ENCODE assay signal across 25 cellular contexts in genomic region chr6:3965071-3965718, GRCh38.
DNase-seq lines count a peak whose midpoint lies in the region; ATAC-seq, FAIRE-seq and TF ChIP-seq lines count a peak whose summit lies in the region.
"Had no signal": no experiment of that assay in that cellular context is flagged by ENCODE, and none has a peak within 500 bp of the region (broad histone marks: within the 10 kb centered on the region; RNA-seq: fewer than 3 reads in every experiment).

No MANE protein-coding gene starts in this region.

- no peaks in the 10 kb centered on the region for H3K79me1 ChIP-seq in mesenchymal stem cell (replicated peaks; ENCODE audit: low read length, poor library complexity, severe bottlenecking)

- no peak overlapping the region for H2BK12ac ChIP-seq in mesenchymal stem cell (ENCODE audit: low read length in 2 of 2)

- DNase-seq in EH (ENCODE audit: low read depth) = peak; percentile 61
- DNase-seq in OCI-M1 (lab: John Stamatoyannopoulos, UW) = peak; percentile 13
- DNase-seq in bronchial epithelial cell (ENCODE audit: low read depth) = peak; percentile 20
- no peak for DNase-seq in mesenchymal stem cell
- no peak for DNase-seq in CD14-positive monocyte (ENCODE audit: low spot score)
- DNase-seq in WTC11 (ENCODE audit: low spot score) = no peak
- no peak for DNase-seq in stimulated activated CD4-positive, alpha-beta T cell treated with anti-CD3 and anti-CD28 coated beads, Interleukin-15, amount 100 ng/mL, for 24 hours
- DNase-seq in activated gamma-delta T cell (lab: John Stamatoyannopoulos, UW) = no peak
- DNase-seq: activated CD4-positive, alpha-beta T cell treated with anti-CD3 and anti-CD28 coated beads, Interleukin-2, amount 50 U/mL, for 48 hours; activated naive CD8-positive, alpha-beta T cell treated with anti-CD3 and anti-CD28 coated beads, Interleukin-2, amount 10 ng/mL, durations not matched to agents 7 days and 5 days; body of pancreas; COR-L47; DMS79 treated with DMSO at 0.1 percent for 48 hours; effector memory CD8-positive, alpha-beta T cell; head of caudate nucleus; NCI-H1417 treated with DMSO at 0.1 percent for 48 hours; NCI-H69; nucleus accumbens; spleen; stimulated activated CD4-positive, alpha-beta T cell treated with anti-CD3 and anti-CD28 coated beads, Interleukin-4, amount 100 ng/mL, for 24 hours; stimulated activated naive CD8-positive, alpha-beta T cell treated with anti-CD3 and anti-CD28 coated beads, Interleukin-15, Interleukin-2, amounts not matched to agents 100 U/mL and 50 U/mL, for 24 hours; T-helper 17 cell; WERI-Rb-1 had no signal

- no peak overlapping the region for H3K9ac ChIP-seq in mesenchymal stem cell (ENCODE audit: low read length)

- no peak overlapping the region for H3K27ac ChIP-seq in mesenchymal stem cell (ENCODE audit: low read length, poor library complexity, severe bottlenecking)
- H3K27ac ChIP-seq: body of pancreas, right atrium auricular region, spleen, WERI-Rb-1 had no signal

- H3K9me3 ChIP-seq in mesenchymal stem cell (ENCODE audit: control insufficient read depth, low read length) = no peaks in the 10 kb centered on the region
- H3K9me3 ChIP-seq: body of pancreas, right atrium auricular region, spleen had no signal

- H3K4me1 ChIP-seq in mesenchymal stem cell (ENCODE audit: control insufficient read depth, insufficient read depth, low read depth, low read length) = peaks cover 9% of the 10 kb centered on the region
- H3K4me1 ChIP-seq: body of pancreas, right atrium auricular region, spleen had no signal

- POLR2A ChIA-PET in WTC11 (lab: Charles Lee) = no interaction called here

- ATAC-seq in WTC11 = no peak
- ATAC-seq: body of pancreas; effector memory CD8-positive, alpha-beta T cell; stimulated activated naive CD8-positive, alpha-beta T cell treated with anti-CD3 and anti-CD28 coated beads, Interleukin-15, Interleukin-2, amounts not matched to agents 100 U/mL and 50 U/mL, for 24 hours; T-helper 17 cell had no signal

- no peak overlapping the region for H2BK5ac ChIP-seq in mesenchymal stem cell (ENCODE audit: low read depth, low read length, poor library complexity, severe bottlenecking)

- H3K27ac Mint-ChIP-seq in CD14-positive monocyte (no peak overlapping the region), WTC11 (no peak overlapping the region)
- H3K27ac Mint-ChIP-seq: activated naive CD8-positive, alpha-beta T cell treated with anti-CD3 and anti-CD28 coated beads, Interleukin-2, amount 10 ng/mL, durations not matched to agents 7 days and 5 days; effector memory CD8-positive, alpha-beta T cell; memory B cell; T-helper 17 cell had no signal

- no peak overlapping the region for H2AFZ ChIP-seq in mesenchymal stem cell (ENCODE audit: low read depth, low read length)

- intact Hi-C loops in CD14-positive monocyte (cut with micrococcal nuclease) = no loop called here

- H2BK120ac ChIP-seq in mesenchymal stem cell (ENCODE audit: low read depth, low read length) = no peak overlapping the region

- peak overlapping the region; percentile 33 for H3K4me2 ChIP-seq in mesenchymal stem cell (ENCODE audit: low read length, poor library complexity, severe bottlenecking)

- no peaks in the 10 kb centered on the region for H3K36me3 Mint-ChIP-seq in CD14-positive monocyte
- H3K36me3 Mint-ChIP-seq in WTC11 = no peaks in the 10 kb centered on the region
- H3K36me3 Mint-ChIP-seq: activated naive CD8-positive, alpha-beta T cell treated with anti-CD3 and anti-CD28 coated beads, Interleukin-2, amount 10 ng/mL, durations not matched to agents 7 days and 5 days had no signal

- H3K18ac ChIP-seq in mesenchymal stem cell (ENCODE audit: low read depth in 1 of 2, low read length in 2 of 2) = no peak overlapping the region

- no peak overlapping the region for H4K8ac ChIP-seq in mesenchymal stem cell (ENCODE audit: low read length)

- H3K27me3 ChIP-seq in bronchial epithelial cell (ENCODE audit: control insufficient read depth, insufficient read depth, low read length) = no peaks in the 10 kb centered on the region
- H3K27me3 ChIP-seq in mesenchymal stem cell (ENCODE audit: control insufficient read depth in 1 of 2, insufficient read depth in 1 of 2, low read length in 2 of 2) = no peaks in the 10 kb centered on the region
- H3K27me3 ChIP-seq: body of pancreas, right atrium auricular region, spleen had no signal

- H3K36me3 ChIP-seq in bronchial epithelial cell (ENCODE audit: control insufficient read depth, insufficient read depth, low read length) = no peaks in the 10 kb centered on the region
- H3K36me3 ChIP-seq in mesenchymal stem cell (ENCODE audit: control insufficient read depth in 1 of 2, insufficient read depth in 2 of 2, low read depth in 1 of 2, low read length in 2 of 2) = no peaks in the 10 kb centered on the region
- H3K36me3 ChIP-seq: right atrium auricular region, spleen, WERI-Rb-1 had no signal

- CTCF ChIA-PET in WTC11 (lab: Charles Lee) = no interaction called here

- H3K9me3 Mint-ChIP-seq in CD14-positive monocyte = peaks cover 0 to 10% (median 3%) of the 10 kb centered on the region in 7 donors
- no peaks in the 10 kb centered on the region for H3K9me3 Mint-ChIP-seq in WTC11
- H3K9me3 Mint-ChIP-seq: activated naive CD8-positive, alpha-beta T cell treated with anti-CD3 and anti-CD28 coated beads, Interleukin-2, amount 10 ng/mL, durations not matched to agents 7 days and 5 days; effector memory CD8-positive, alpha-beta T cell; memory B cell had no signal

- H3K4me3 Mint-ChIP-seq in CD14-positive monocyte = no peak overlapping the region
- H3K4me3 Mint-ChIP-seq in WTC11 = no peak overlapping the region
- H3K4me3 Mint-ChIP-seq: activated naive CD8-positive, alpha-beta T cell treated with anti-CD3 and anti-CD28 coated beads, Interleukin-2, amount 10 ng/mL, durations not matched to agents 7 days and 5 days; effector memory CD8-positive, alpha-beta T cell; memory B cell; T-helper 17 cell had no signal

- H3K27me3 Mint-ChIP-seq in CD14-positive monocyte (ENCODE audit: low read depth in 3 of 3) (peaks cover 0 to 3% (median 3%) of the 10 kb centered on the region in 3 donors), WTC11 (ENCODE audit: low read depth) (no peaks in the 10 kb centered on the region; the same call in 1 of the 2 replicates)
- H3K27me3 Mint-ChIP-seq: activated naive CD8-positive, alpha-beta T cell treated with anti-CD3 and anti-CD28 coated beads, Interleukin-2, amount 10 ng/mL, durations not matched to agents 7 days and 5 days had no signal

- H3K4me3 ChIP-seq in bronchial epithelial cell (ENCODE audit: low read depth, low read length) (no peak overlapping the region), mesenchymal stem cell (ENCODE audit: insufficient read depth in 1 of 2, low read depth in 1 of 2, low read length in 2 of 2) (no peak overlapping the region)
- H3K4me3 ChIP-seq: body of pancreas, right atrium auricular region, spleen had no signal

- no peak overlapping the region for H3K4ac ChIP-seq in mesenchymal stem cell (ENCODE audit: low read depth in 1 of 2, low read length in 2 of 2)

- FAIRE-seq in bronchial epithelial cell (lab: Jason Lieb, UNC) = no peak

- no peak overlapping the region for H3K23ac ChIP-seq in mesenchymal stem cell (ENCODE audit: low read length in 2 of 2)

- H3K14ac ChIP-seq in mesenchymal stem cell (ENCODE audit: low read length in 2 of 2) = no peak overlapping the region

- H3K4me1 Mint-ChIP-seq in CD14-positive monocyte (no peaks in the 10 kb centered on the region), WTC11 (no peaks in the 10 kb centered on the region)
- H3K4me1 Mint-ChIP-seq: activated naive CD8-positive, alpha-beta T cell treated with anti-CD3 and anti-CD28 coated beads, Interleukin-2, amount 10 ng/mL, durations not matched to agents 7 days and 5 days had no signal

- no peak for TF ChIP-seq CTCF in bronchial epithelial cell (IDR thresholded peaks at IDR 0.05; ENCODE audit: insufficient read depth, low read length, severe bottlenecking)
- TF ChIP-seq CTCF in CD14-positive monocyte (IDR thresholded peaks at IDR 0.05) = no peak
- no peak for TF ChIP-seq CTCF in WTC11 (IDR thresholded peaks at IDR 0.05)

- no peak overlapping the region for H4K91ac ChIP-seq in mesenchymal stem cell (ENCODE audit: low read length)

- H2BK15ac ChIP-seq in mesenchymal stem cell (ENCODE audit: low read depth, poor library complexity, severe bottlenecking) = no peak overlapping the region

- H2AK5ac ChIP-seq in mesenchymal stem cell (ENCODE audit: low read length, severe bottlenecking) = no peak overlapping the region

- 80% methylated on average over 12 of the region's 12 CpGs for WGBS in mesenchymal stem cell

TF ChIP-seq in WTC11, 78 proteins besides CTCF, POLR2A, EP300 and RAD21 (continues in another document):
- TF ChIP-seq ZNF512 (CRISPR knock-in tag; IDR thresholded peaks at IDR 0.05; ENCODE audit: borderline replicate concordance) = no peak

Comparison
In these comparisons a context has a peak if more than half of its experiments do, and no peak if none do; other contexts are left out.
1. DNase-seq: peak in EH (single experiment), OCI-M1 (single experiment) and bronchial epithelial cell (single experiment); none in mesenchymal stem cell (single experiment), CD14-positive monocyte (single experiment), WTC11 (single experiment), stimulated activated CD4-positive, alpha-beta T cell treated with anti-CD3 and anti-CD28 coated beads, Interleukin-15, amount 100 ng/mL, for 24 hours (single experiment) and activated gamma-delta T cell (single experiment).